In genomic region chr11:77081976-77082836, GRCh38 we compare ENCODE assay signal across 1 cellular context.
TF ChIP-seq lines count a peak whose summit lies in the region.

No MANE protein-coding gene starts in this region.

TF ChIP-seq in HepG2, 621 proteins besides CTCF, POLR2A, EP300 and RAD21:
- TF ChIP-seq DR1 (CRISPR knock-in tag; IDR thresholded peaks at IDR 0.05) (no peak), NR1H2 (CRISPR knock-in tag; IDR thresholded peaks at IDR 0.05; ENCODE audit: borderline replicate concordance, low read depth) (no peak), RBAK (CRISPR knock-in tag; IDR thresholded peaks at IDR 0.05) (no peak), AGO2 (optimal IDR thresholded peaks at IDR 0.05; ENCODE audit: low read depth, low read length) (no peak), ZMYM3 (CRISPR knock-in tag; IDR thresholded peaks at IDR 0.05) (peak; percentile 34; the same call in 1 of the 2 replicates), POLR2AphosphoS5 (IDR thresholded peaks at IDR 0.05; ENCODE audit: low read depth, low read length) (no peak), SUZ12 (IDR thresholded peaks at IDR 0.05; ENCODE audit: low read depth, low read length) (no peak), CENPX (CRISPR knock-in tag; IDR thresholded peaks at IDR 0.05) (no peak), ESRRA (CRISPR knock-in tag; IDR thresholded peaks at IDR 0.05; ENCODE audit: low read depth) (0 out of 2 replicates have a peak, but pooled peaks have one; percentile 41), ZFY (CRISPR knock-in tag; IDR thresholded peaks at IDR 0.05) (0 out of 2 replicates have a peak, but pooled peaks have one; percentile 33), HNRNPL (IDR thresholded peaks at IDR 0.05; ENCODE audit: low read depth, low read length) (0 out of 2 replicates have a peak, but pooled peaks have one; percentile 31), ZNF891 (CRISPR knock-in tag; IDR thresholded peaks at IDR 0.05) (0 out of 2 replicates have a peak, but pooled peaks have one; percentile 0), TCF12 (IDR thresholded peaks at IDR 0.05) (no peak), TCF12 (CRISPR knock-in tag; IDR thresholded peaks at IDR 0.05) (no peak), HNF4A (CRISPR knock-in tag; IDR thresholded peaks at IDR 0.05) (peak; percentile 15; the same call in 1 of the 2 replicates), RXRA (CRISPR knock-in tag; IDR thresholded peaks at IDR 0.05) (peak; percentile 40; the same call in 1 of the 2 replicates), BORCS8-MEF2B (CRISPR knock-in tag; IDR thresholded peaks at IDR 0.05) (0 out of 2 replicates have a peak, but pooled peaks have one; percentile 32), MAFG (CRISPR knock-in tag; IDR thresholded peaks at IDR 0.05) (no peak), PHF5A (CRISPR knock-in tag; IDR thresholded peaks at IDR 0.05; ENCODE audit: low read depth, unreplicated experiment) (no peak)
- TF ChIP-seq, protein P1, sequence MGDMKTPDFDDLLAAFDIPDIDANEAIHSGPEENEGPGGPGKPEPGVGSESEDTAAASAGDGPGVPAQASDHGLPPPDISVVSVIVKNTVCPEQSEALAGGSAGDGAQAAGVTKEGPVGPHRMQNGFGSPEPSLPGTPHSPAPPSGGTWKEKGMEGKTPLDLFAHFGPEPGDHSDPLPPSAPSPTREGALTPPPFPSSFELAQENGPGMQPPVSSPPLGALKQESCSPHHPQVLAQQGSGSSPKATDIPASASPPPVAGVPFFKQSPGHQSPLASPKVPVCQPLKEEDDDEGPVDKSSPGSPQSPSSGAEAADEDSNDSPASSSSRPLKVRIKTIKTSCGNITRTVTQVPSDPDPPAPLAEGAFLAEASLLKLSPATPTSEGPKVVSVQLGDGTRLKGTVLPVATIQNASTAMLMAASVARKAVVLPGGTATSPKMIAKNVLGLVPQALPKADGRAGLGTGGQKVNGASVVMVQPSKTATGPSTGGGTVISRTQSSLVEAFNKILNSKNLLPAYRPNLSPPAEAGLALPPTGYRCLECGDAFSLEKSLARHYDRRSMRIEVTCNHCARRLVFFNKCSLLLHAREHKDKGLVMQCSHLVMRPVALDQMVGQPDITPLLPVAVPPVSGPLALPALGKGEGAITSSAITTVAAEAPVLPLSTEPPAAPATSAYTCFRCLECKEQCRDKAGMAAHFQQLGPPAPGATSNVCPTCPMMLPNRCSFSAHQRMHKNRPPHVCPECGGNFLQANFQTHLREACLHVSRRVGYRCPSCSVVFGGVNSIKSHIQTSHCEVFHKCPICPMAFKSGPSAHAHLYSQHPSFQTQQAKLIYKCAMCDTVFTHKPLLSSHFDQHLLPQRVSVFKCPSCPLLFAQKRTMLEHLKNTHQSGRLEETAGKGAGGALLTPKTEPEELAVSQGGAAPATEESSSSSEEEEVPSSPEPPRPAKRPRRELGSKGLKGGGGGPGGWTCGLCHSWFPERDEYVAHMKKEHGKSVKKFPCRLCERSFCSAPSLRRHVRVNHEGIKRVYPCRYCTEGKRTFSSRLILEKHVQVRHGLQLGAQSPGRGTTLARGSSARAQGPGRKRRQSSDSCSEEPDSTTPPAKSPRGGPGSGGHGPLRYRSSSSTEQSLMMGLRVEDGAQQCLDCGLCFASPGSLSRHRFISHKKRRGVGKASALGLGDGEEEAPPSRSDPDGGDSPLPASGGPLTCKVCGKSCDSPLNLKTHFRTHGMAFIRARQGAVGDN (CRISPR knock-in tag; IDR thresholded peaks at IDR 0.05): peak; percentile 41; the same call in 1 of the 2 replicates
TF ChIP-seq in HepG2: peak in this region for 9.
